8 cellular contexts compared by ENCODE assay signal in the genomic region with DNA sequence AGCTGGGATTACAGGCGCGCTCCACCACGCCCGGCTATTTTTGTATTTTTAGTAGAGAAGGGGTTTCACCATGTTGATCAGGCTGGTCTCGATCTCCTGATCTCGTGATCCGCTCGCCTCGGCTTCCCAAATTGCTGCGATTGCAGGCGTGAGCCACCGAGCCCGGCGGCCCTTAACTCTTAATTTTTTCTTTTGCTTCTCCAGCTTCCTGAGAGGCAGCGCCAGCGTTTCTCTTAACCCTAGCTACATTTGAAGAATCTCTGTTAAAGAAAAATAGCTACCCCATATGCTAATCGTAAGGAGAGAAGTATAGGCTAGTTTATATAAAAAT. TPM values are rescaled to one million over a fixed set of nuclear protein-coding genes. Genes with fewer than 3 reads are reported as not detected.
DNase-seq lines count a peak whose midpoint lies in the region; ATAC-seq, FAIRE-seq and TF ChIP-seq lines count a peak whose summit lies in the region.

No MANE protein-coding gene starts in this region.

- no peak for TF ChIP-seq EP300 in K562 (IDR thresholded peaks at IDR 0.05; ENCODE audit: low read length)

- no peak for FAIRE-seq in K562 (lab: Jason Lieb, UNC)

- BruUV-seq in A673 (replicated peaks; lab: Mats Ljungman, UMichigan) (no TSS peak), K562 (replicated peaks; lab: Mats Ljungman, UMichigan) (TSS peak; percentile 95)

- H3K9me1 ChIP-seq in K562 (ENCODE audit: control insufficient read depth, insufficient read depth, low read length), result no peaks in the 10 kb centered on the region

- H3K27me3 ChIP-seq in A673 (replicated peaks; ENCODE audit: insufficient read depth, low read depth, low read length, poor library complexity), result no peaks in the 10 kb centered on the region
- H3K27me3 ChIP-seq in K562 (ENCODE audit: control insufficient read depth in 2 of 2, insufficient read depth in 2 of 2, low read length in 2 of 2), result no peaks in the 10 kb centered on the region
- H3K27me3 ChIP-seq in mononuclear cell (ENCODE audit: insufficient read depth, low read length), result no peaks in the 10 kb centered on the region

- TF ChIP-seq RAD21 in K562 (CRISPR knock-in tag; conservative IDR thresholded peaks at IDR 0.05 in 1 of 2, IDR thresholded peaks at IDR 0.05 in 1 of 2), result no peak

- intact Hi-C loops in A673 (cut with micrococcal nuclease; ENCODE audit: unreplicated experiment), result loop anchor here (5.0 kb wide), 1 partner anchor 46 kb away; no protein-coding TSS in a partner anchor
- intact Hi-C loops in K562 (cut with micrococcal nuclease), result loop anchor here (5.0 kb wide), 1 partner anchor 204 kb away; no protein-coding TSS in a partner anchor

- ATAC-seq in HG02588 (IDR thresholded peaks at IDR 0.05; ENCODE audit: unreplicated experiment), result peak; percentile 1
- ATAC-seq in K562, result no peak

- no peaks in the 10 kb centered on the region for H3K36me3 ChIP-seq in A673 (ENCODE audit: insufficient read depth, low read length, poor library complexity, severe bottlenecking)
- H3K36me3 ChIP-seq in K562 (ENCODE audit: control insufficient read depth, insufficient read depth, low read length), result no peaks in the 10 kb centered on the region

- no peaks in the 10 kb centered on the region for H4K20me1 ChIP-seq in K562 (replicated peaks; ENCODE audit: control insufficient read depth, insufficient read depth, low read length)

- peak overlapping the region; percentile 92; the same call in 1 of the 2 replicates for H3K4me2 ChIP-seq in K562 (ENCODE audit: insufficient read depth, low read length)

- peak overlapping the region; percentile 90 for H3K4me3 ChIP-seq in A673 (ENCODE audit: low read depth, low read length, poor library complexity, severe bottlenecking)
- H3K4me3 ChIP-seq in K562, result peak overlapping the region; percentile 79
- peak overlapping the region; percentile 69 for H3K4me3 ChIP-seq in mononuclear cell (ENCODE audit: low read length)

- no peak for TF ChIP-seq POLR2A in K562 (conservative IDR thresholded peaks at IDR 0.05)

- H3K79me2 ChIP-seq in K562 (ENCODE audit: control insufficient read depth, insufficient read depth, low read length), result peaks cover 33% of the 10 kb centered on the region

- H3K4me1 ChIP-seq in A673 (ENCODE audit: insufficient read depth, low read length, poor library complexity, severe bottlenecking), result no peaks in the 10 kb centered on the region
- peaks cover 15 to 21% of the 10 kb centered on the region in 2 experiments for H3K4me1 ChIP-seq in K562 (replicated peaks in 1 of 2; ENCODE audit: control insufficient read depth in 2 of 2, insufficient read depth in 2 of 2, low read length in 2 of 2)
- peaks cover 21% of the 10 kb centered on the region for H3K4me1 ChIP-seq in mononuclear cell (ENCODE audit: insufficient read depth, low read length)

- CTCF ChIA-PET in A673 (lab: Charles Lee) (no interaction called here), K562 (lab: Yijun Ruan, JAX; ENCODE audit: low intra/inter-chr PET ratio) (no interaction called here)

- POLR2A ChIA-PET in A673 (lab: Charles Lee; ENCODE audit: low non-redundant PET), result no interaction called here
- POLR2A ChIA-PET in K562 (lab: Yijun Ruan, JAX), result interaction anchor here (0.8 kb wide), 1 partner anchor 70 kb away, joined by 4 read pairs; no protein-coding TSS in a partner anchor

- TF ChIP-seq CTCF in A673 (conservative IDR thresholded peaks at IDR 0.05; ENCODE audit: low read depth, low read length) (no peak), K562 (IDR thresholded peaks at IDR 0.05 in 2 of 3, conservative IDR thresholded peaks at IDR 0.05 in 1 of 3; ENCODE audit: insufficient read depth in 2 of 3, low read depth in 1 of 3, low read length in 3 of 3) (no peak)

- peak overlapping the region; percentile 95 for H2AFZ ChIP-seq in K562 (ENCODE audit: low read depth, low read length)

- H3K9me3 ChIP-seq in A673 (ENCODE audit: low read depth, low read length, poor library complexity, severe bottlenecking) (no peaks in the 10 kb centered on the region), K562 (replicated peaks; ENCODE audit: control insufficient read depth, insufficient read depth, low read depth, low read length) (no peaks in the 10 kb centered on the region; the same call in 1 of the 2 replicates), mononuclear cell (ENCODE audit: low read depth, low read length) (no peaks in the 10 kb centered on the region)

- no peak for DNase-seq in A673 (ENCODE audit: low spot score)
- no peak for DNase-seq in K562 (ENCODE audit: extremely low read depth in 1 of 4, low spot score in 3 of 4)
- DNase-seq in MV-4-11 (lab: John Stamatoyannopoulos, UW), result no peak
- DNase-seq in COR-L47 (lab: John Stamatoyannopoulos, UW), result no peak
- DNase-seq in globus pallidus (ENCODE audit: low spot score), result no peak
- DNase-seq in DMS79 treated with DMSO at 0.1 percent for 48 hours (lab: John Stamatoyannopoulos, UW), result no peak

- WGBS in K562 (ENCODE audit: insufficient coverage, low coverage, missing lambda C conversion rate), result 88% methylated on average over 13 of the region's 17 CpGs

- H3K27ac ChIP-seq in A673 (ENCODE audit: low read depth, low read length, poor library complexity, severe bottlenecking) (peak overlapping the region; percentile 84), K562 (ENCODE audit: extremely low read depth, low read depth, low read length) (peak overlapping the region; percentile 80; the same call in 2 of the 3 replicates)

- H3K9ac ChIP-seq in K562 (ENCODE audit: insufficient read depth in 1 of 2, low read depth in 2 of 2, low read length in 2 of 2), result peak overlapping the region; percentile 78 to 95

- in situ Hi-C loops in K562 (cut with MboI), result no loop called here

TF ChIP-seq in K562, 482 proteins besides CTCF, POLR2A, EP300 and RAD21 (continues in another document):
- 0 out of 2 replicates have a peak, but pooled peaks have one; percentile 2 for TF ChIP-seq TRIM28 (IDR thresholded peaks at IDR 0.05)
- TF ChIP-seq, protein P1, sequence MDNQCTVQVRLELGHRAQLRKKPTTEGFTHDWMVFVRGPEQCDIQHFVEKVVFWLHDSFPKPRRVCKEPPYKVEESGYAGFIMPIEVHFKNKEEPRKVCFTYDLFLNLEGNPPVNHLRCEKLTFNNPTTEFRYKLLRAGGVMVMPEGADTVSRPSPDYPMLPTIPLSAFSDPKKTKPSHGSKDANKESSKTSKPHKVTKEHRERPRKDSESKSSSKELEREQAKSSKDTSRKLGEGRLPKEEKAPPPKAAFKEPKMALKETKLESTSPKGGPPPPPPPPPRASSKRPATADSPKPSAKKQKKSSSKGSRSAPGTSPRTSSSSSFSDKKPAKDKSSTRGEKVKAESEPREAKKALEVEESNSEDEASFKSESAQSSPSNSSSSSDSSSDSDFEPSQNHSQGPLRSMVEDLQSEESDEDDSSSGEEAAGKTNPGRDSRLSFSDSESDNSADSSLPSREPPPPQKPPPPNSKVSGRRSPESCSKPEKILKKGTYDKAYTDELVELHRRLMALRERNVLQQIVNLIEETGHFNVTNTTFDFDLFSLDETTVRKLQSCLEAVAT (IDR thresholded peaks at IDR 0.05), result peak in 1 of 2 experiments; percentile 92; a peak in 2 of 4 replicates
- TF ChIP-seq RNF2 (IDR thresholded peaks at IDR 0.05), result no peak
- no peak for TF ChIP-seq TRIM24 (IDR thresholded peaks at IDR 0.05)
- TF ChIP-seq, protein P2, sequence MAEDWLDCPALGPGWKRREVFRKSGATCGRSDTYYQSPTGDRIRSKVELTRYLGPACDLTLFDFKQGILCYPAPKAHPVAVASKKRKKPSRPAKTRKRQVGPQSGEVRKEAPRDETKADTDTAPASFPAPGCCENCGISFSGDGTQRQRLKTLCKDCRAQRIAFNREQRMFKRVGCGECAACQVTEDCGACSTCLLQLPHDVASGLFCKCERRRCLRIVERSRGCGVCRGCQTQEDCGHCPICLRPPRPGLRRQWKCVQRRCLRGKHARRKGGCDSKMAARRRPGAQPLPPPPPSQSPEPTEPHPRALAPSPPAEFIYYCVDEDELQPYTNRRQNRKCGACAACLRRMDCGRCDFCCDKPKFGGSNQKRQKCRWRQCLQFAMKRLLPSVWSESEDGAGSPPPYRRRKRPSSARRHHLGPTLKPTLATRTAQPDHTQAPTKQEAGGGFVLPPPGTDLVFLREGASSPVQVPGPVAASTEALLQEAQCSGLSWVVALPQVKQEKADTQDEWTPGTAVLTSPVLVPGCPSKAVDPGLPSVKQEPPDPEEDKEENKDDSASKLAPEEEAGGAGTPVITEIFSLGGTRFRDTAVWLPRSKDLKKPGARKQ (CRISPR knock-in tag; IDR thresholded peaks at IDR 0.05), result peak; percentile 63; the same call in 1 of the 2 replicates
- 0 out of 2 replicates have a peak, but pooled peaks have one; percentile 7 for TF ChIP-seq SNIP1 (IDR thresholded peaks at IDR 0.05; ENCODE audit: low read depth)
- TF ChIP-seq THRAP3 (IDR thresholded peaks at IDR 0.05; ENCODE audit: borderline replicate concordance), result peak; percentile 59; the same call in 1 of the 2 replicates
- peak; percentile 1; the same call in 1 of the 2 replicates for TF ChIP-seq HDGF (IDR thresholded peaks at IDR 0.05)

RNA-seq across cellular contexts. Expression of a gene that starts 0.5 kb away (rescaled TPM):
- total RNA-seq in A673 (2021), result 19.2 and 20.5 TPM in 2 replicates
- 24.8 and 75.3 TPM in 2 replicates for total RNA-seq in K562 (2011; cell fraction: chromatin; rRNA removed; ENCODE audit: low replicate concordance)
- total RNA-seq in K562 (2011; cell fraction: nucleolus; rRNA removed), result 10.5 and 13.6 TPM in 2 replicates
- total RNA-seq in K562 (2011; cell fraction: nucleoplasm; rRNA removed), result 30.3 and 52.1 TPM in 2 replicates
- 10.4 TPM in 2 replicates for total RNA-seq in K562 (2014; rRNA removed)
- 17.5 and 23.0 TPM in 2 replicates for total RNA-seq in K562 (2014; rRNA removed; fragmentation: Illumina TruSeq; extraction: Trizol)
- total RNA-seq in K562 (2015; rRNA removed; fragmentation: Illumina TruSeq; extraction: Trizol), result 14.3 and 15.2 TPM in 2 replicates
- 16.7 and 17.9 TPM in 2 replicates for total RNA-seq in K562 (2021)
- 15.2 and 21.2 TPM in 2 replicates for polyA plus RNA-seq in K562 (2011; rRNA removed)
- 3.3 and 6.4 TPM in 2 replicates for polyA plus RNA-seq in K562 (2011; cell fraction: cytosol; rRNA removed)
- polyA plus RNA-seq in K562 (2011; cell fraction: nucleus; rRNA removed), result 20.0 and 26.6 TPM in 2 replicates
- polyA plus RNA-seq in K562 (2012), result 4.9 and 9.5 TPM in 2 replicates
- polyA plus RNA-seq in K562 (2014; fragmentation: Illumina TruSeq; extraction: Trizol), result 9.9 and 11.1 TPM in 2 replicates
- polyA plus RNA-seq in K562 (2014; fragmentation: Nextera tagmentation; extraction: Ambion mirVana), result 1 to 10 TPM; 2.3 to 2.7 TPM
- 11.7 and 14.8 TPM in 2 replicates for polyA plus RNA-seq in K562 (2014; rRNA removed)
- polyA minus RNA-seq in K562 (2011; rRNA and poly(A)+ RNA removed), result 17.6 and 19.2 TPM in 2 replicates
- polyA minus RNA-seq in K562 (2011; cell fraction: cytosol; rRNA and poly(A)+ RNA removed), result 5.6 and 7.3 TPM in 2 replicates
- 14.4 and 22.0 TPM in 2 replicates for polyA minus RNA-seq in K562 (2011; cell fraction: nucleus; rRNA and poly(A)+ RNA removed)
- total RNA-seq in mononuclear cell, result 14.7 TPM
